Comparison of ENCODE assay signal across 24 cellular contexts in genomic region chr10:60542691-60543090, GRCh38.
A peak's percentile ranks its signal among the peaks of the same experiment; 100 is the strongest.
DNase-seq lines count a peak whose midpoint lies in the region; ATAC-seq, FAIRE-seq and TF ChIP-seq lines count a peak whose summit lies in the region.
"Had no signal": no experiment of that assay in that cellular context is flagged by ENCODE, and none has a peak within 500 bp of the region (broad histone marks: within the 10 kb centered on the region; RNA-seq: fewer than 3 reads in every experiment).

No MANE protein-coding gene starts in this region.

- TF ChIP-seq CTCF in keratinocyte (optimal IDR thresholded peaks at IDR 0.05 in 1 of 3, IDR thresholded peaks at IDR 0.05 in 1 of 3, conservative IDR thresholded peaks at IDR 0.05 in 1 of 3; ENCODE audit: extremely low read depth in 1 of 3, insufficient read depth in 2 of 3, low read length in 3 of 3) = no peak
- TF ChIP-seq CTCF in uterus (IDR thresholded peaks at IDR 0.05) = no peak

- H3K4me3 Mint-ChIP-seq in activated naive CD4-positive, alpha-beta T cell treated with anti-CD3 and anti-CD28 coated beads, Interleukin-2, amount 50 U/mL, for 24 hours = no peak overlapping the region
- H3K4me3 Mint-ChIP-seq in activated naive CD4-positive, alpha-beta T cell treated with anti-CD3 and anti-CD28 coated beads for 36 hours = no peak overlapping the region
- no peak overlapping the region for H3K4me3 Mint-ChIP-seq in activated T-helper 17 cell treated with anti-CD3 and anti-CD28 coated beads, Interleukin-2, amount 50 U/mL, for 72 hours
- H3K4me3 Mint-ChIP-seq: CD4-positive, CD25-positive, alpha-beta regulatory T cell; CD8-positive, alpha-beta memory T cell had no signal

- no peak overlapping the region for H2AFZ ChIP-seq in keratinocyte (ENCODE audit: control insufficient read depth, low read length)
- H2AFZ ChIP-seq: GM23248 had no signal

- FAIRE-seq in H54 (lab: Jason Lieb, UNC) (peak; percentile 23), keratinocyte (lab: Jason Lieb, UNC) (peak; percentile 26)
- FAIRE-seq: A204.1, G401.6, GM12891, GM19239 had no signal

- H3K9me1 ChIP-seq in keratinocyte (ENCODE audit: control insufficient read depth, extremely low read depth, insufficient read depth, low read length) = no peaks in the 10 kb centered on the region

- H3K9me3 Mint-ChIP-seq in activated naive CD4-positive, alpha-beta T cell treated with anti-CD3 and anti-CD28 coated beads, Interleukin-2, amount 50 U/mL, for 24 hours = no peaks in the 10 kb centered on the region
- no peaks in the 10 kb centered on the region for H3K9me3 Mint-ChIP-seq in activated naive CD4-positive, alpha-beta T cell treated with anti-CD3 and anti-CD28 coated beads for 36 hours
- H3K9me3 Mint-ChIP-seq in activated T-helper 17 cell treated with anti-CD3 and anti-CD28 coated beads, Interleukin-2, amount 50 U/mL, for 72 hours = no peaks in the 10 kb centered on the region
- H3K9me3 Mint-ChIP-seq: CD8-positive, alpha-beta memory T cell had no signal

- no peaks in the 10 kb centered on the region for H3K36me3 ChIP-seq in keratinocyte (ENCODE audit: control insufficient read depth in 2 of 2, extremely low read depth in 1 of 2, insufficient read depth in 2 of 2, low read length in 2 of 2)
- no peaks in the 10 kb centered on the region for H3K36me3 ChIP-seq in uterus
- H3K36me3 ChIP-seq: BE2C had no signal

- no peaks in the 10 kb centered on the region for H3K4me1 ChIP-seq in keratinocyte (ENCODE audit: control insufficient read depth, extremely low read depth, insufficient read depth, low read length)
- H3K4me1 ChIP-seq in uterus = no peaks in the 10 kb centered on the region
- H3K4me1 ChIP-seq: BE2C had no signal

- ATAC-seq in activated T-helper 17 cell treated with anti-CD3 and anti-CD28 coated beads, Interleukin-2, amount 50 U/mL, for 72 hours (replicated peaks) = peak; percentile 50
- no peak for ATAC-seq in HG02852 (IDR thresholded peaks at IDR 0.05; ENCODE audit: unreplicated experiment)
- ATAC-seq: HCT116 had no signal

- H3K9me3 ChIP-seq in keratinocyte (ENCODE audit: control insufficient read depth, low read depth, low read length) (no peaks in the 10 kb centered on the region), uterus (no peaks in the 10 kb centered on the region)
- H3K9me3 ChIP-seq: BE2C had no signal

- no peaks in the 10 kb centered on the region for H3K27me3 ChIP-seq in keratinocyte (ENCODE audit: control insufficient read depth, extremely low read depth, insufficient read depth, low read length)
- no peaks in the 10 kb centered on the region for H3K27me3 ChIP-seq in uterus
- H3K27me3 ChIP-seq: BE2C had no signal

- H3K27me3 Mint-ChIP-seq in activated naive CD4-positive, alpha-beta T cell treated with anti-CD3 and anti-CD28 coated beads, Interleukin-2, amount 50 U/mL, for 24 hours = no peaks in the 10 kb centered on the region
- no peaks in the 10 kb centered on the region for H3K27me3 Mint-ChIP-seq in activated naive CD4-positive, alpha-beta T cell treated with anti-CD3 and anti-CD28 coated beads for 36 hours (ENCODE audit: low read depth)
- no peaks in the 10 kb centered on the region for H3K27me3 Mint-ChIP-seq in activated T-helper 17 cell treated with anti-CD3 and anti-CD28 coated beads, Interleukin-2, amount 50 U/mL, for 72 hours
- H3K27me3 Mint-ChIP-seq: CD8-positive, alpha-beta memory T cell had no signal

- no peaks in the 10 kb centered on the region for H3K79me2 ChIP-seq in keratinocyte (ENCODE audit: control insufficient read depth, insufficient read depth, low read length)

- peak overlapping the region; percentile 12 for H3K4me2 ChIP-seq in keratinocyte (ENCODE audit: control insufficient read depth, extremely low read depth, insufficient read depth, low read depth, low read length)

- peak overlapping the region; percentile 59 for H3K27ac Mint-ChIP-seq in activated naive CD4-positive, alpha-beta T cell treated with anti-CD3 and anti-CD28 coated beads, Interleukin-2, amount 50 U/mL, for 24 hours
- no peak overlapping the region for H3K27ac Mint-ChIP-seq in activated naive CD4-positive, alpha-beta T cell treated with anti-CD3 and anti-CD28 coated beads for 36 hours
- H3K27ac Mint-ChIP-seq in activated T-helper 17 cell treated with anti-CD3 and anti-CD28 coated beads, Interleukin-2, amount 50 U/mL, for 72 hours = no peak overlapping the region
- H3K27ac Mint-ChIP-seq: CD4-positive, CD25-positive, alpha-beta regulatory T cell; CD8-positive, alpha-beta memory T cell had no signal

- no peak overlapping the region for H3K4me3 ChIP-seq in keratinocyte (ENCODE audit: control insufficient read depth in 2 of 3, extremely low read depth in 1 of 3, insufficient read depth in 2 of 3, low read depth in 1 of 3, low read length in 3 of 3)
- H3K4me3 ChIP-seq in uterus = no peak overlapping the region
- H3K4me3 ChIP-seq: GM23248 had no signal

- CTCF ChIA-PET in activated naive CD4-positive, alpha-beta T cell treated with anti-CD3 and anti-CD28 coated beads for 36 hours (lab: Charles Lee) = no interaction called here

- no peak for TF ChIP-seq POLR2A in H54 (IDR thresholded peaks at IDR 0.05; ENCODE audit: low read depth, low read length)
- TF ChIP-seq POLR2A in uterus (IDR thresholded peaks at IDR 0.05) = no peak

- intact Hi-C loops in activated naive CD4-positive, alpha-beta T cell treated with anti-CD3 and anti-CD28 coated beads for 36 hours (cut with micrococcal nuclease) = no loop called here
- intact Hi-C loops in uterus (cut with DNase I; ENCODE audit: low total_unique reads) = no loop called here

- H3K27ac ChIP-seq in keratinocyte (ENCODE audit: control insufficient read depth, insufficient read depth, low read length) = no peak overlapping the region
- no peak overlapping the region for H3K27ac ChIP-seq in uterus
- H3K27ac ChIP-seq: GM23248 had no signal

- no peak overlapping the region for H3K9ac ChIP-seq in keratinocyte (ENCODE audit: control insufficient read depth, extremely low read depth, insufficient read depth, low read length)
- H3K9ac ChIP-seq: GM23248 had no signal

- peaks cover 42% of the 10 kb centered on the region for H3K4me1 Mint-ChIP-seq in activated naive CD4-positive, alpha-beta T cell treated with anti-CD3 and anti-CD28 coated beads, Interleukin-2, amount 50 U/mL, for 24 hours
- peaks cover 23% of the 10 kb centered on the region for H3K4me1 Mint-ChIP-seq in activated naive CD4-positive, alpha-beta T cell treated with anti-CD3 and anti-CD28 coated beads for 36 hours (ENCODE audit: low read depth)
- H3K4me1 Mint-ChIP-seq in activated T-helper 17 cell treated with anti-CD3 and anti-CD28 coated beads, Interleukin-2, amount 50 U/mL, for 72 hours = peaks cover 10% of the 10 kb centered on the region
- H3K4me1 Mint-ChIP-seq: CD4-positive, CD25-positive, alpha-beta regulatory T cell had no signal

- no peak for DNase-seq in activated naive CD4-positive, alpha-beta T cell treated with anti-CD3 and anti-CD28 coated beads for 36 hours
- DNase-seq in H54 (ENCODE audit: insufficient read length, low spot score) = no peak
- DNase-seq in keratinocyte (ENCODE audit: low read depth, low spot score) = no peak
- no peak for DNase-seq in uterus
- no peak for DNase-seq in OCI-M2 (lab: John Stamatoyannopoulos, UW; ENCODE audit: unreplicated experiment)
- DNase-seq: ACHN; BE2C; C1 segment of cervical spinal cord; CD4-positive, CD25-positive, alpha-beta regulatory T cell; CD8-positive, alpha-beta memory T cell; COR-L47; DMS 273 treated with DMSO at 0.1 percent for 48 hours; DMS53; DND-41; GM23248; H7 had no signal

- peaks cover 4% of the 10 kb centered on the region for H3K36me3 Mint-ChIP-seq in activated naive CD4-positive, alpha-beta T cell treated with anti-CD3 and anti-CD28 coated beads, Interleukin-2, amount 50 U/mL, for 24 hours
- no peaks in the 10 kb centered on the region for H3K36me3 Mint-ChIP-seq in activated naive CD4-positive, alpha-beta T cell treated with anti-CD3 and anti-CD28 coated beads for 36 hours (ENCODE audit: low read depth)
- no peaks in the 10 kb centered on the region for H3K36me3 Mint-ChIP-seq in activated T-helper 17 cell treated with anti-CD3 and anti-CD28 coated beads, Interleukin-2, amount 50 U/mL, for 72 hours (ENCODE audit: low read depth)
- H3K36me3 Mint-ChIP-seq: CD4-positive, CD25-positive, alpha-beta regulatory T cell had no signal

- H4K20me1 ChIP-seq in keratinocyte (ENCODE audit: control insufficient read depth, extremely low read depth, insufficient read depth, low read length) = no peaks in the 10 kb centered on the region

- dilution Hi-C loops in keratinocyte (cut with MboI; ENCODE audit: extremely low pct_ligation_motif_present, low sequenced_read_pairs) = no loop called here
